In the genomic region with DNA sequence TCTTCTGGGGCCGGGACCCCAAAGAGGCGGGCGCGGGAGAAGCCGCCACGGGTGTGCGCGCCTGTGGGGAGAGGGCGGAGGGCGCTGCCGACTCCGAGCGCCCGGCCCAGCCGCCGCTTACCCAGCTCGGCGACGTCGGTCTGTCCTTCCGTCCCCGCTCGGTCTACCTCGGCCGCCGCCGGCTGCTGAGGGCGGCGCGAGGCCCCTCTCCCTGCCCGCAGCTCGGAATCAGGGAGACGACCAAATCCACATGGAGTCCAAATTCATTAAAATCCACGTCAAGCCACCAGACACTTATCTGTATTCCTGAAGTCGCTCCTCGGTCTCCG, we compare ENCODE assay signal across 8 cellular contexts. TPM values are rescaled to one million over a fixed set of nuclear protein-coding genes. Genes with fewer than 3 reads are reported as not detected.
DNase-seq lines count a peak whose midpoint lies in the region; ATAC-seq and TF ChIP-seq lines count a peak whose summit lies in the region.

No MANE protein-coding gene starts in this region.

- H3K27ac ChIP-seq in transverse colon, result peak overlapping the region; percentile 91 to 92 (median 91)

- in situ Hi-C loops in transverse colon (cut with MboI; ENCODE audit: low pct_ligation_motif_present in 1 of 4, low pct_unique_long_range_greater_than_20kb in 1 of 4, low sequenced_read_pairs in 3 of 4), result loop anchor here in 2 of 4 donors (10.0 to 25.0 kb wide), 3 partner anchors 106 to 219 kb away; no protein-coding TSS in a partner anchor

- H3K36me3 Mint-ChIP-seq in central memory CD8-positive, alpha-beta T cell (ENCODE audit: insufficient read depth), result peaks cover 3% of the 10 kb centered on the region
- H3K36me3 Mint-ChIP-seq in memory B cell, result no peaks in the 10 kb centered on the region

- peaks cover 21% of the 10 kb centered on the region for H3K4me1 Mint-ChIP-seq in central memory CD8-positive, alpha-beta T cell
- peaks cover 10% of the 10 kb centered on the region for H3K4me1 Mint-ChIP-seq in memory B cell

- H3K4me3 Mint-ChIP-seq in central memory CD8-positive, alpha-beta T cell, result peak overlapping the region; percentile 63
- H3K4me3 Mint-ChIP-seq in memory B cell, result peak overlapping the region; percentile 88

- H3K9ac ChIP-seq in ES-I3 (ENCODE audit: low read depth, low read length) (peak overlapping the region; percentile 72), NT2/D1 (ENCODE audit: insufficient read length, low read depth) (peak overlapping the region; percentile 85)

- peak overlapping the region; percentile 69 for H3K4me3 ChIP-seq in NT2/D1 (ENCODE audit: insufficient read length, low read depth)
- H3K4me3 ChIP-seq in transverse colon, result peak overlapping the region; percentile 70 to 94 (median 92)

- H3K27ac Mint-ChIP-seq in central memory CD8-positive, alpha-beta T cell (ENCODE audit: low read depth), result no peak overlapping the region
- no peak overlapping the region for H3K27ac Mint-ChIP-seq in memory B cell

- WGBS in transverse colon (ENCODE audit: low coverage in 1 of 2), 2 donors, result 3% methylated on average over 7 of the region's 37 CpGs; no CpG with 5 or more reads in 1 of the 2 donors

- TF ChIP-seq CTCF in transverse colon (IDR thresholded peaks at IDR 0.05), result no peak

- peaks cover 14% of the 10 kb centered on the region for H3K4me1 ChIP-seq in ES-I3 (ENCODE audit: insufficient read depth, low read length)
- peaks cover 9% of the 10 kb centered on the region for H3K4me1 ChIP-seq in NT2/D1 (ENCODE audit: insufficient read depth, insufficient read length)
- peaks cover 3 to 53% (median 49%) of the 10 kb centered on the region in 4 donors for H3K4me1 ChIP-seq in transverse colon

- H3K9me3 Mint-ChIP-seq in central memory CD8-positive, alpha-beta T cell, result no peaks in the 10 kb centered on the region
- no peaks in the 10 kb centered on the region for H3K9me3 Mint-ChIP-seq in memory B cell

- TF ChIP-seq EP300 in transverse colon (IDR thresholded peaks at IDR 0.05; ENCODE audit: low read depth), result no peak

- intact Hi-C loops in transverse colon (cut with DNase I; ENCODE audit: low total_unique reads), result loop anchor here (5.0 kb wide), 1 partner anchor 111 kb away; no protein-coding TSS in a partner anchor

- H3K27me3 Mint-ChIP-seq in central memory CD8-positive, alpha-beta T cell, result peaks cover 37% of the 10 kb centered on the region
- peaks cover 6% of the 10 kb centered on the region for H3K27me3 Mint-ChIP-seq in memory B cell

- no peaks in the 10 kb centered on the region for H3K9me3 ChIP-seq in ES-I3 (ENCODE audit: control insufficient read depth, insufficient read depth, low read length)
- no peaks in the 10 kb centered on the region for H3K9me3 ChIP-seq in NT2/D1 (ENCODE audit: insufficient read depth, low read length)
- H3K9me3 ChIP-seq in transverse colon, result no peaks in the 10 kb centered on the region

- no peak for DNase-seq in NT2/D1 (ENCODE audit: low read depth, low spot score)
- DNase-seq in central memory CD8-positive, alpha-beta T cell (ENCODE audit: low spot score in 2 of 2), result no peak
- peak in 1 of 2 donors; percentile 35 for DNase-seq in memory B cell (ENCODE audit: low spot score in 2 of 2)
- no peak for DNase-seq in transverse colon
- no peak for DNase-seq in retina
- DNase-seq in HCEC 1CT, result no peak

- peaks cover 42% of the 10 kb centered on the region for H3K27me3 ChIP-seq in NT2/D1 (ENCODE audit: insufficient read depth, insufficient read length)
- H3K27me3 ChIP-seq in transverse colon, result no peaks in the 10 kb centered on the region

- no peaks in the 10 kb centered on the region for H3K36me3 ChIP-seq in ES-I3 (ENCODE audit: insufficient read depth, low read length)
- peaks cover 2% of the 10 kb centered on the region for H3K36me3 ChIP-seq in NT2/D1 (ENCODE audit: insufficient read depth, insufficient read length, low read length)
- no peaks in the 10 kb centered on the region for H3K36me3 ChIP-seq in transverse colon

- TF ChIP-seq POLR2A in transverse colon (IDR thresholded peaks at IDR 0.05), result no peak

- ATAC-seq in central memory CD8-positive, alpha-beta T cell (replicated peaks; ENCODE audit: extremely low read depth, poor library complexity, severe bottlenecking), result no peak
- ATAC-seq in memory B cell (ENCODE audit: low read depth), result no peak
- no peak for ATAC-seq in HG03442 (IDR thresholded peaks at IDR 0.05; ENCODE audit: unreplicated experiment)

RNA-seq across cellular contexts. Expression of gene PLXNA2, which starts 0.7 kb away (rescaled TPM):
- total RNA-seq in transverse colon, result 100 to 1,000 TPM in 1 of 4 donors, 10 to 100 TPM in 3; 77.4 to 140 (median 85.5) TPM
